Comparison of ENCODE assay signal across 12 cellular contexts in genomic region chr9:107024193-107024592, GRCh38.
DNase-seq lines count a peak whose midpoint lies in the region; ATAC-seq and TF ChIP-seq lines count a peak whose summit lies in the region.
"Had no signal": no experiment of that assay in that cellular context is flagged by ENCODE, and none has a peak within 500 bp of the region (broad histone marks: within the 10 kb centered on the region; RNA-seq: fewer than 3 reads in every experiment).

No MANE protein-coding gene starts in this region.

- TF ChIP-seq CTCF in Peyer's patch (IDR thresholded peaks at IDR 0.05) (no peak), endodermal cell (conservative IDR thresholded peaks at IDR 0.05) (no peak)

- no peaks in the 10 kb centered on the region for H3K36me3 Mint-ChIP-seq in endodermal cell (ENCODE audit: low read depth)
- H3K36me3 Mint-ChIP-seq: CD4-positive, CD25-positive, alpha-beta regulatory T cell had no signal

- no peak overlapping the region for H3K9ac ChIP-seq in endodermal cell (ENCODE audit: extremely low read depth, low read length, poor library complexity, severe bottlenecking)
- H3K9ac ChIP-seq: parathyroid adenoma had no signal

- no peaks in the 10 kb centered on the region for H3K27me3 ChIP-seq in Peyer's patch
- no peaks in the 10 kb centered on the region for H3K27me3 ChIP-seq in endodermal cell (ENCODE audit: control insufficient read depth, insufficient read depth, low read length, poor library complexity, severe bottlenecking)

- no peaks in the 10 kb centered on the region for H3K4me1 ChIP-seq in Peyer's patch
- peaks cover 13% of the 10 kb centered on the region for H3K4me1 ChIP-seq in endodermal cell (ENCODE audit: control insufficient read depth, insufficient read depth, low read length)
- H3K4me1 ChIP-seq: parathyroid adenoma had no signal

- H3K4me3 Mint-ChIP-seq in endodermal cell = no peak overlapping the region
- H3K4me3 Mint-ChIP-seq: activated B cell treated with CpG ODN at 0.5 μM for 24 hours; activated naive CD8-positive, alpha-beta T cell treated with anti-CD3 and anti-CD28 coated beads, Interleukin-2, amount 50 U/mL, for 24 hours; CD4-positive, CD25-positive, alpha-beta regulatory T cell had no signal

- H3K9me3 ChIP-seq in Peyer's patch (no peaks in the 10 kb centered on the region), endodermal cell (ENCODE audit: control insufficient read depth, low read length) (peaks cover 10% of the 10 kb centered on the region)

- H3K27ac ChIP-seq in Peyer's patch = no peak overlapping the region
- no peak overlapping the region for H3K27ac ChIP-seq in endodermal cell (ENCODE audit: low read depth, low read length)
- H3K27ac ChIP-seq: parathyroid adenoma had no signal

- H3K27me3 Mint-ChIP-seq in endodermal cell (ENCODE audit: insufficient read depth) = no peaks in the 10 kb centered on the region
- H3K27me3 Mint-ChIP-seq: activated B cell treated with CpG ODN at 0.5 μM for 24 hours; CD4-positive, CD25-positive, alpha-beta regulatory T cell had no signal

- peak; percentile 97 for ATAC-seq in GM19467 (IDR thresholded peaks at IDR 0.05; ENCODE audit: unreplicated experiment)
- peak; percentile 87 for ATAC-seq in HG03139 (IDR thresholded peaks at IDR 0.05; ENCODE audit: unreplicated experiment)
- ATAC-seq: activated naive CD8-positive, alpha-beta T cell treated with anti-CD3 and anti-CD28 coated beads, Interleukin-2, amount 50 U/mL, for 24 hours had no signal

- TF ChIP-seq POLR2A in Peyer's patch (IDR thresholded peaks at IDR 0.05) = no peak

- H3K27ac Mint-ChIP-seq in endodermal cell = no peak overlapping the region
- H3K27ac Mint-ChIP-seq: activated B cell treated with CpG ODN at 0.5 μM for 24 hours; activated naive CD8-positive, alpha-beta T cell treated with anti-CD3 and anti-CD28 coated beads, Interleukin-2, amount 50 U/mL, for 24 hours; CD4-positive, CD25-positive, alpha-beta regulatory T cell had no signal

- no peaks in the 10 kb centered on the region for H3K9me3 Mint-ChIP-seq in endodermal cell
- H3K9me3 Mint-ChIP-seq: activated B cell treated with CpG ODN at 0.5 μM for 24 hours had no signal

- H3K4me3 ChIP-seq in Peyer's patch (no peak overlapping the region), endodermal cell (ENCODE audit: low read length) (no peak overlapping the region)

- 90 to 100% methylated on average over 2 of the region's 2 CpGs for WGBS in endodermal cell (ENCODE audit: insufficient coverage in 1 of 2, insufficient read length in 1 of 2), 2 experiments

- H3K4me1 Mint-ChIP-seq in endodermal cell = peaks cover 28% of the 10 kb centered on the region
- H3K4me1 Mint-ChIP-seq: CD4-positive, CD25-positive, alpha-beta regulatory T cell had no signal

- peak; percentile 43 for DNase-seq in ELR (ENCODE audit: low read depth)
- peak; percentile 16 for DNase-seq in astrocyte of the hippocampus (ENCODE audit: low read depth, low spot score)
- no peak for DNase-seq in Peyer's patch
- DNase-seq in AG08396 (ENCODE audit: low spot score) = no peak
- no peak for DNase-seq in T1000 (lab: John Stamatoyannopoulos, UW)
- DNase-seq in endodermal cell = no peak
- DNase-seq: activated B cell treated with CpG ODN at 0.5 μM for 24 hours; activated naive CD8-positive, alpha-beta T cell treated with anti-CD3 and anti-CD28 coated beads, Interleukin-2, amount 50 U/mL, for 24 hours had no signal

- H3K36me3 ChIP-seq in Peyer's patch = no peaks in the 10 kb centered on the region
- no peaks in the 10 kb centered on the region for H3K36me3 ChIP-seq in endodermal cell (ENCODE audit: control insufficient read depth, insufficient read depth, low read length)

Comparison
In these comparisons a context has a peak if more than half of its experiments do, and no peak if none do; other contexts are left out.
1. DNase-seq: peak in ELR (single experiment) and astrocyte of the hippocampus (single experiment); none in Peyer's patch (0 of 3), AG08396 (single experiment), T1000 (single experiment) and endodermal cell (single experiment).